In genomic region chr2:9205481-9205880, GRCh38 we compare ENCODE assay signal across 8 cellular contexts.
DNase-seq lines count a peak whose midpoint lies in the region; ATAC-seq and TF ChIP-seq lines count a peak whose summit lies in the region.

No MANE protein-coding gene starts in this region.

- H2AFZ ChIP-seq in parathyroid adenoma, result peak overlapping the region; percentile 61

- H3K9me3 ChIP-seq in parathyroid adenoma (ENCODE audit: control insufficient read depth, low read length), result no peaks in the 10 kb centered on the region

- no peak overlapping the region for H3K4me3 ChIP-seq in parathyroid adenoma (ENCODE audit: low read depth, low read length)

- H3K27me3 ChIP-seq in parathyroid adenoma (ENCODE audit: control insufficient read depth, insufficient read depth, low read length), result no peaks in the 10 kb centered on the region

- TF ChIP-seq CTCF in parathyroid adenoma (IDR thresholded peaks at IDR 0.05), result no peak

- peak overlapping the region; percentile 25 to 37 for H3K4me3 Mint-ChIP-seq in effector memory CD8-positive, alpha-beta T cell

- peaks cover 47 to 50% of the 10 kb centered on the region in 2 donors for H3K27me3 Mint-ChIP-seq in effector memory CD8-positive, alpha-beta T cell

- no peaks in the 10 kb centered on the region for H3K36me3 ChIP-seq in parathyroid adenoma (ENCODE audit: control insufficient read depth, insufficient read depth, low read length)

- H3K9me3 Mint-ChIP-seq in effector memory CD8-positive, alpha-beta T cell, result no peaks in the 10 kb centered on the region

- H3K79me2 ChIP-seq in parathyroid adenoma, result peaks cover 11% of the 10 kb centered on the region

- H3K4me1 ChIP-seq in parathyroid adenoma, result no peaks in the 10 kb centered on the region

- peaks cover 2% of the 10 kb centered on the region for H3K36me3 Mint-ChIP-seq in effector memory CD8-positive, alpha-beta T cell (ENCODE audit: insufficient read depth)

- no peak overlapping the region for H3K9ac ChIP-seq in parathyroid adenoma

- H3K4me2 ChIP-seq in parathyroid adenoma (ENCODE audit: low read length), result no peak overlapping the region

- no peak overlapping the region for H3K27ac ChIP-seq in parathyroid adenoma

- H3K4me1 Mint-ChIP-seq in effector memory CD8-positive, alpha-beta T cell (ENCODE audit: low read depth in 2 of 2), result peaks cover 0 to 2% of the 10 kb centered on the region in 2 donors

- DNase-seq in COLO829 (ENCODE audit: low spot score), result peak; percentile 74
- peak; percentile 12 to 38 for DNase-seq in NOMO-1 (lab: John Stamatoyannopoulos, UW; ENCODE audit: unreplicated experiment in 2 of 2)
- no peak for DNase-seq in effector memory CD8-positive, alpha-beta T cell
- DNase-seq in NCI-H2171 treated with DMSO at 0.1 percent for 48 hours (lab: John Stamatoyannopoulos, UW), result no peak
- DNase-seq in HK-2 (ENCODE audit: unreplicated experiment), result no peak

- H3K27ac Mint-ChIP-seq in effector memory CD8-positive, alpha-beta T cell, result no peak overlapping the region

- no peak for ATAC-seq in effector memory CD8-positive, alpha-beta T cell (replicated peaks)
- ATAC-seq in GM21381 (IDR thresholded peaks at IDR 0.05; ENCODE audit: unreplicated experiment), result no peak
- ATAC-seq in HG02970 (IDR thresholded peaks at IDR 0.05; ENCODE audit: low FRiP score, unreplicated experiment), result no peak

Comparison
In these comparisons a context has a peak if more than half of its experiments do, and no peak if none do; other contexts are left out.
1. DNase-seq: peak in COLO829 (single experiment) and NOMO-1 (2 of 2); none in effector memory CD8-positive, alpha-beta T cell (0 of 3), NCI-H2171 treated with DMSO at 0.1 percent for 48 hours (single experiment) and HK-2 (single experiment).